16 cellular contexts compared by ENCODE assay signal in the genomic region with DNA sequence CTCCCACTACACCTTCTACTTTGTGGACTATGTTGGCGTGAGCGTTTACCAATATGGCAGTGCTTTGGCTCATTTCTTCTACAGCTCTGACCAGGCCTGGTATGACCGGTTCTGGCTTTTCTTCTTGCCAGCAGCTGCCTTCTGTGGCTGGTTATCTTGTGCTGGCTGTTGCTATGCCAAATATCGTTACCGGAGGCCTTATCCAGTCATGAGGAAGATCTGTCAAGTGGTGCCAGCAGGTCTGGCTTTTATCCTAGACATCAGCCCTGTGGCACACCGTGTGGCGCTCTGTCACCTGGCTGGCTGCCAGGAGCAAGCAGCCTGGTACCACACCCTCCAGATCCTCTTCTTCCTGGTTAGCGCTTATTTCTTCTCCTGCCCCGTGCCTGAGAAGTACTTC. TPM values are rescaled to one million over a fixed set of nuclear protein-coding genes. Genes with fewer than 3 reads are reported as not detected.
DNase-seq lines count a peak whose midpoint lies in the region; ATAC-seq and TF ChIP-seq lines count a peak whose summit lies in the region.
"Had no signal": no experiment of that assay in that cellular context is flagged by ENCODE, and none has a peak within 500 bp of the region (broad histone marks: within the 10 kb centered on the region; RNA-seq: fewer than 3 reads in every experiment).

No MANE protein-coding gene starts in this region.

- TF ChIP-seq CTCF in C4-2B (conservative IDR thresholded peaks at IDR 0.05) = no peak

- DNase-seq in HUDEP-2 (lab: John Stamatoyannopoulos, UW; ENCODE audit: unreplicated experiment in 76 of 76) (peak in 75 of 76 experiments; percentile 51 to 99 (median 94)), T-helper 17 cell (no peak), left ventricle myocardium superior (peak; percentile 77), foreskin melanocyte (no peak), T-helper 1 cell (no peak)
- DNase-seq: activated CD4-positive, alpha-beta T cell treated with anti-CD3 and anti-CD28 coated beads, Interleukin-2, amount 10 ng/mL, durations not matched to agents 24 days and 14 days; activated naive CD4-positive, alpha-beta T cell; glutamatergic neuron; NCI-H187; SIG-M5 had no signal

- no peak overlapping the region for H3K4me3 Mint-ChIP-seq in T-helper 17 cell
- H3K4me3 Mint-ChIP-seq: activated CD4-positive, alpha-beta T cell treated with anti-CD3 and anti-CD28 coated beads, Interleukin-2, amount 10 ng/mL, durations not matched to agents 24 days and 14 days; dendritic cell treated with granulocyte-macrophage colony-stimulating factor and Interleukin-4, amounts not matched to agents 40 ng/mL and 50 ng/mL, for 4 days had no signal

- H3K9me3 ChIP-seq in T-helper 17 cell (ENCODE audit: control insufficient read depth, low read length, poor library complexity, severe bottlenecking) = no peaks in the 10 kb centered on the region
- H3K9me3 ChIP-seq: thoracic aorta had no signal

- no peak for ATAC-seq in T-helper 17 cell
- ATAC-seq in left ventricle myocardium superior = peak; percentile 90
- ATAC-seq in HG02571 (IDR thresholded peaks at IDR 0.05; ENCODE audit: unreplicated experiment) = no peak
- no peak for ATAC-seq in GM19452 (IDR thresholded peaks at IDR 0.05; ENCODE audit: unreplicated experiment)

- peak overlapping the region; percentile 33 for H3K27ac ChIP-seq in C4-2B
- H3K27ac ChIP-seq: BLaER1 treated with 17β-estradiol and CSF1 and Interleukin-3, amounts not matched to agents 10 nM and 100 nM; thoracic aorta had no signal

- H3K27me3 Mint-ChIP-seq in T-helper 17 cell = no peaks in the 10 kb centered on the region
- H3K27me3 Mint-ChIP-seq: activated CD4-positive, alpha-beta T cell treated with anti-CD3 and anti-CD28 coated beads, Interleukin-2, amount 10 ng/mL, durations not matched to agents 24 days and 14 days; dendritic cell treated with granulocyte-macrophage colony-stimulating factor and Interleukin-4, amounts not matched to agents 40 ng/mL and 50 ng/mL, for 4 days had no signal

- peaks cover 25% of the 10 kb centered on the region for H3K4me1 Mint-ChIP-seq in T-helper 17 cell

- H3K27ac Mint-ChIP-seq in T-helper 17 cell = peak overlapping the region; percentile 82
- H3K27ac Mint-ChIP-seq: dendritic cell treated with granulocyte-macrophage colony-stimulating factor and Interleukin-4, amounts not matched to agents 40 ng/mL and 50 ng/mL, for 4 days had no signal

- H3K36me3 Mint-ChIP-seq in T-helper 17 cell (ENCODE audit: low read depth) = peaks cover 7% of the 10 kb centered on the region

- intact Hi-C loops in left ventricle myocardium superior (cut with micrococcal nuclease) = loop anchor here (5.0 kb wide), 1 partner anchor 116 kb away; no protein-coding TSS in a partner anchor

RNA-seq across cellular contexts. Expression of gene EFHC1, which starts 16.5 kb away (rescaled TPM):
- total RNA-seq in T-helper 17 cell = 1 to 10 TPM; 5.3 to 7.5 TPM
- total RNA-seq in left ventricle myocardium superior = 6.2 TPM

RNA-seq across cellular contexts. Expression of gene PAQR8, which starts 41.7 kb away (rescaled TPM):
- total RNA-seq in T-helper 17 cell (1 to 10 TPM; 3.6 to 7.7 TPM), left ventricle myocardium superior (1.8 TPM)

Comparison
In these comparisons a context has a peak if more than half of its experiments do, and no peak if none do; other contexts are left out.
1. DNase-seq: peak in HUDEP-2 (75 of 76) and left ventricle myocardium superior (single experiment); none in T-helper 17 cell (0 of 3), foreskin melanocyte (single experiment) and T-helper 1 cell (0 of 5).